ENCODE assay signal across 16 cellular contexts in the genomic region with DNA sequence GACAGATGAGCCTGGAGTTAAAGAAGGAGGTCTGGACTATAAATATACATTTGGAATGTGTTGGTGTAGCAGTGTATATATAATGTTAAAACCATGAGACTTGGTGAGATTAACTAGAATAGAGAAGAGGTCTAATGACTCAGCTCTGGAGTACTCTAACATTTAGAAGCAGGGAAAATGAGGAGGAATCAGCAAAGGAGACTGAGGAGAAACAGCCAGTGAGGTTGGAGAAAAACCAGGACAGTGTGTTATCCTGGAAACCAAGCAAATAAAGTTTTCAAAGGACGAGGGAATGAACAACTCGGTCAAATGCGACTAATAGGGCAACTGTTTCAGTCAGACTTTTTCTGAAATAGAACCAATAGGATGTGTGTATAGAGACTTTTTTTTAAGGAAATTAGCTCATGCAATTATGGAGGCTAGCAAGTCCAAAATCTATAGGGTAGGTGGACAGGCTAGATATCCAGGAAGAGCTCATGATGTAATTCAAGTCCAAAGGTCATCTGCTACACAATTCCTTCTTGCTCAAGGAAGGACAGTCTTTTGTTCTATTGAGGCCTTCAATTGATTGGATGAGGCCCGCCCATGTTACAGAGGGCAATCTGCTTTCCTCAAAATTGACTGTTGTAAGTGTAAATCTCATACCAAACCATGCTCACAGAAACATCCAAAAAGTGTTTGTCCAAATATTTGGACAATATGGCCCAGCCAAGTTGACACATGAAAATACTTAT. TPM values are rescaled to one million over a fixed set of nuclear protein-coding genes. Genes with fewer than 3 reads are reported as not detected.
DNase-seq lines count a peak whose midpoint lies in the region; ATAC-seq and TF ChIP-seq lines count a peak whose summit lies in the region.
"Had no signal": no experiment of that assay in that cellular context is flagged by ENCODE, and none has a peak within 500 bp of the region (broad histone marks: within the 10 kb centered on the region; RNA-seq: fewer than 3 reads in every experiment).

No MANE protein-coding gene starts in this region.

- no peak overlapping the region for H3K27ac ChIP-seq in OCI-LY7 (ENCODE audit: low read depth, low read length, poor library complexity, severe bottlenecking)
- H3K27ac ChIP-seq in gastroesophageal sphincter = peak overlapping the region; percentile 29 to 51 (median 29)
- H3K27ac ChIP-seq in stomach = peak overlapping the region in 3 of 5 donors; percentile 6 to 60 (median 20)
- H3K27ac ChIP-seq: pancreas, VCaP had no signal

- POLR2A ChIA-PET in OCI-LY7 (lab: Charles Lee) = interaction anchor here (0.6 kb wide), 1 partner anchor 23 kb away, joined by 3 read pairs; no protein-coding TSS in a partner anchor
- POLR2A ChIA-PET in GM10248 (lab: Yijun Ruan, JAX) = no interaction called here

- ATAC-seq in GM19351 (IDR thresholded peaks at IDR 0.05; ENCODE audit: unreplicated experiment) = peak; percentile 11
- no peak for ATAC-seq in gastroesophageal sphincter
- ATAC-seq in HG03469 (IDR thresholded peaks at IDR 0.05; ENCODE audit: unreplicated experiment) = no peak

- CTCF ChIA-PET in OCI-LY7 (lab: Charles Lee; ENCODE audit: unreplicated experiment) = no interaction called here
- CTCF ChIA-PET in GM10248 (lab: Yijun Ruan, JAX) = interaction anchor here (1.8 kb wide), 1 partner anchor 369 kb away, joined by 3 read pairs; no protein-coding TSS in a partner anchor

- H2AFZ ChIP-seq in OCI-LY7 (ENCODE audit: low read length) = peak overlapping the region; percentile 52; the same call in 1 of the 2 replicates

- 24 to 33% methylated on average over 4 of the region's 4 CpGs for WGBS in gastroesophageal sphincter (ENCODE audit: low coverage in 1 of 2), 2 donors
- 62 to 79% (median 76%) methylated on average over 4 of the region's 4 CpGs for WGBS in stomach, 5 donors

- TF ChIP-seq EP300 in gastroesophageal sphincter (IDR thresholded peaks at IDR 0.05) (no peak), stomach (IDR thresholded peaks at IDR 0.05) (no peak)

- DNase-seq in OCI-LY7 (ENCODE audit: low spot score) (no peak), stomach (no peak), germinal center (ENCODE audit: low spot score) (no peak), GM10248 (ENCODE audit: extremely low spot score) (no peak), ACHN (no peak)
- DNase-seq: activated CD8-positive, alpha-beta memory T cell treated with anti-CD3 and anti-CD28 coated beads for 24 hours; activated effector memory CD4-positive, alpha-beta T cell treated with Interleukin-2 at 50 U/mL for 16 hours; C1 segment of cervical spinal cord; head of caudate nucleus; kidney; pancreas; SK-N-SH had no signal

- H3K4me1 ChIP-seq in OCI-LY7 (ENCODE audit: insufficient read depth, low read length, poor library complexity, severe bottlenecking) = peaks cover 12% of the 10 kb centered on the region
- peaks cover 6 to 41% (median 9%) of the 10 kb centered on the region in 3 donors for H3K4me1 ChIP-seq in gastroesophageal sphincter
- H3K4me1 ChIP-seq in stomach = peaks cover 7 to 48% (median 23%) of the 10 kb centered on the region in 4 donors

- no peaks in the 10 kb centered on the region for H3K79me2 ChIP-seq in OCI-LY7 (ENCODE audit: insufficient read depth, low read depth, low read length)

- no peak overlapping the region for H3K4me3 ChIP-seq in OCI-LY7 (ENCODE audit: low read depth, low read length, poor library complexity, severe bottlenecking)
- no peak overlapping the region for H3K4me3 ChIP-seq in gastroesophageal sphincter
- H3K4me3 ChIP-seq in stomach = no peak overlapping the region
- H3K4me3 ChIP-seq: pancreas had no signal

- TF ChIP-seq POLR2A in gastroesophageal sphincter (IDR thresholded peaks at IDR 0.05) (no peak), stomach (IDR thresholded peaks at IDR 0.05) (no peak)

- H4K20me1 ChIP-seq in OCI-LY7 (ENCODE audit: insufficient read depth, low read length) = no peaks in the 10 kb centered on the region

- in situ Hi-C loops in ACHN (cut with HindIII; ENCODE audit: low pct_ligation_motif_present, low pct_unique_long_range_greater_than_20kb, low sequenced_read_pairs) = no loop called here

- H3K9me3 ChIP-seq in OCI-LY7 (ENCODE audit: low read length) (no peaks in the 10 kb centered on the region), gastroesophageal sphincter (no peaks in the 10 kb centered on the region), stomach (no peaks in the 10 kb centered on the region)
- H3K9me3 ChIP-seq: pancreas, SK-N-SH had no signal

- no TSS peak for BruUV-seq in OCI-LY7 (replicated peaks; lab: Mats Ljungman, UMichigan)

- no peak for TF ChIP-seq CTCF in OCI-LY7 (conservative IDR thresholded peaks at IDR 0.05; ENCODE audit: low read length)
- TF ChIP-seq CTCF in gastroesophageal sphincter (IDR thresholded peaks at IDR 0.05) = no peak
- no peak for TF ChIP-seq CTCF in stomach (IDR thresholded peaks at IDR 0.05)
- no peak for TF ChIP-seq CTCF in GM10248 (IDR thresholded peaks at IDR 0.05; ENCODE audit: control extremely low read depth, extremely low read depth, low read depth, missing control alignments)

- H3K36me3 ChIP-seq in OCI-LY7 (ENCODE audit: insufficient read depth, low read length) = no peaks in the 10 kb centered on the region
- no peaks in the 10 kb centered on the region for H3K36me3 ChIP-seq in gastroesophageal sphincter
- no peaks in the 10 kb centered on the region for H3K36me3 ChIP-seq in stomach
- H3K36me3 ChIP-seq: pancreas had no signal

- H3K27me3 ChIP-seq in gastroesophageal sphincter (no peaks in the 10 kb centered on the region), stomach (no peaks in the 10 kb centered on the region)
- H3K27me3 ChIP-seq: pancreas had no signal

- H3K4me2 ChIP-seq in OCI-LY7 (ENCODE audit: low read length) = no peak overlapping the region
- H3K4me2 ChIP-seq: SK-N-SH had no signal

- no peaks in the 10 kb centered on the region for H3K9me2 ChIP-seq in OCI-LY7 (ENCODE audit: insufficient read depth, low read length)
- H3K9me2 ChIP-seq: SK-N-SH had no signal

- intact Hi-C loops in OCI-LY7 (cut with micrococcal nuclease; ENCODE audit: unreplicated experiment) (no loop called here), stomach (cut with DNase I; ENCODE audit: low total_unique reads) (no loop called here)

RNA-seq across cellular contexts. Expression of gene SESTD1, which starts 10.8 kb away (rescaled TPM):
- 3.2 and 3.6 TPM in 2 replicates for total RNA-seq in OCI-LY7 (2014; rRNA removed; shearing (Covaris generic))
- total RNA-seq in OCI-LY7 (2022) = 14.6 and 21.4 TPM in 2 replicates
- total RNA-seq in gastroesophageal sphincter = 100 to 1,000 TPM in 1 of 4 donors, 10 to 100 TPM in 3; 47.9 to 103 (median 68.5) TPM
- total RNA-seq in stomach = 100 to 1,000 TPM in 1 of 5 donors, 10 to 100 TPM in 4; 13.4 to 159 (median 51.1) TPM
- 10 to 100 TPM in 2 of 3 donors, 1 to 10 TPM in 1; 7.4 to 15.3 (median 12.7) TPM for polyA plus RNA-seq in stomach
